ENCODE assay signal across 8 cellular contexts in the genomic region with DNA sequence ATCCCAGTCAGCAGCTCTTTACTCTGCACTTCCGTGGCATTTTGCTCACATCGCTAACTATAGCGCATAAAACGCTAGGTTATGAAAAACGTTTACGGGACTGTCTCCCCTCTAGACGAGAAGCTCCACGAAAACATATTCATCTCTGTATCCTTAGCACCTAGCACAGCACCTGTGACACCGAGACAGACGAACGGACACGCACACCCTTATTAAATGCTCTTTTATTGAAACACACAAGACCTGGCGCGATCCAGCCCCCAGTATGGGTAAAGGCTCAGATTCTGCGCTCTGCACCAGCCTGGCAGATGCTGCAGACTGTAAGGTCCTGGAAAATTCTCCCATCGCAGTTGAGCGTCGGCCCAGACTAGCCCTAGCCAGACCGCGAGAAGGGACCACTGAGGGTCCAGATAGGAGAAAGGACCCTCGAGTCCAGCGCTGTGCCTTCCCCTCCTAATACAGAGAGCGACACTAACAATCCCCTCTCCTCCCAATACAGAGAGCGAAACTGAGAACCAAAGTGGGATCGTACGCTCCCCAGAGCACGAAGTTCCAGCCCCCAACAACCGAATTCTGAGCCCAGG. TPM values are rescaled to one million over a fixed set of nuclear protein-coding genes. Genes with fewer than 3 reads are reported as not detected.
DNase-seq lines count a peak whose midpoint lies in the region; ATAC-seq lines count a peak whose summit lies in the region.

No MANE protein-coding gene starts in this region.

- DNase-seq in stimulated activated CD4-positive, alpha-beta T cell treated with anti-CD3 and anti-CD28 coated beads, Interleukin-12 subunit alpha, Interleukin-12 subunit beta, amount 100 ng/mL, for 4 hours, result peak; percentile 8
- DNase-seq in stimulated activated CD4-positive, alpha-beta T cell treated with anti-CD3 and anti-CD28 coated beads, Interleukin-4, amount 100 ng/mL, for 1 hour, result no peak
- DNase-seq in NCI-H146 (lab: John Stamatoyannopoulos, UW), result peak; percentile 59
- DNase-seq in activated T-cell treated with anti-CD3 and anti-CD28 coated beads, Interleukin-2, amount 50 U/mL, for 48 hours, result peak; percentile 28 to 38
- DNase-seq in glomerular visceral epithelial cell (ENCODE audit: extremely low spot score), result peak; percentile 24
- peak; percentile 4 for DNase-seq in occipital lobe (lab: John Stamatoyannopoulos, UW)
- no peak for DNase-seq in HuH-7.5 (ENCODE audit: low spot score)

- peak; percentile 40 for ATAC-seq in HG02798 (IDR thresholded peaks at IDR 0.05; ENCODE audit: poor library complexity, unreplicated experiment)

RNA-seq across cellular contexts. Expression of gene NBAS, which starts 0.6 kb away (rescaled TPM):
- total RNA-seq in occipital lobe, result 168 TPM

RNA-seq across cellular contexts. Expression of gene DDX1, which starts 31.2 kb away (rescaled TPM):
- total RNA-seq in occipital lobe, result 99.7 TPM

Comparison
In these comparisons a context has a peak if more than half of its experiments do, and no peak if none do; other contexts are left out.
1. DNase-seq: peak in stimulated activated CD4-positive, alpha-beta T cell treated with anti-CD3 and anti-CD28 coated beads, Interleukin-12 subunit alpha, Interleukin-12 subunit beta, amount 100 ng/mL, for 4 hours (single experiment), NCI-H146 (single experiment), activated T-cell treated with anti-CD3 and anti-CD28 coated beads, Interleukin-2, amount 50 U/mL, for 48 hours (2 of 2), glomerular visceral epithelial cell (single experiment) and occipital lobe (single experiment); none in stimulated activated CD4-positive, alpha-beta T cell treated with anti-CD3 and anti-CD28 coated beads, Interleukin-4, amount 100 ng/mL, for 1 hour (single experiment) and HuH-7.5 (single experiment).